10 cellular contexts compared by ENCODE assay signal in genomic region chr7:64946772-64947171, GRCh38. TPM values are rescaled to one million over a fixed set of nuclear protein-coding genes. Genes with fewer than 3 reads are reported as not detected.
DNase-seq lines count a peak whose midpoint lies in the region; TF ChIP-seq lines count a peak whose summit lies in the region.
"Had no signal": no experiment of that assay in that cellular context is flagged by ENCODE, and none has a peak within 500 bp of the region (broad histone marks: within the 10 kb centered on the region; RNA-seq: fewer than 3 reads in every experiment).

No MANE protein-coding gene starts in this region.

- H3K9me2 ChIP-seq in OCI-LY7 (ENCODE audit: insufficient read depth, low read length), result no peaks in the 10 kb centered on the region

- WGBS in sigmoid colon, 2 donors, result 30 to 38% methylated on average over 5 of the region's 5 CpGs

- H3K79me2 ChIP-seq in OCI-LY7 (ENCODE audit: insufficient read depth, low read depth, low read length) (no peaks in the 10 kb centered on the region), fibroblast of lung (ENCODE audit: control insufficient read depth, insufficient read depth, low read length) (no peaks in the 10 kb centered on the region)

- H3K36me3 Mint-ChIP-seq in activated T-helper 1 cell treated with anti-CD3 and anti-CD28 coated beads, Interleukin-12 subunit alpha, Interleukin-12 subunit beta, Interleukin-2, Interleukin-4 antibody, amounts not matched to agents 30 ng/mL and 10 ng/mL and 1 ng/mL, durations not matched to agents 14 hours and 24 hours and 36 hours (ENCODE audit: low read depth), result no peaks in the 10 kb centered on the region
- H3K36me3 Mint-ChIP-seq: IgD-negative memory B cell had no signal

- peak; percentile 34 for DNase-seq in NCI-H2227 (lab: John Stamatoyannopoulos, UW; ENCODE audit: unreplicated experiment)
- no peak for DNase-seq in NCI-H2227 treated with DMSO at 0.1 percent for 48 hours (lab: John Stamatoyannopoulos, UW)
- DNase-seq in OCI-LY7 (ENCODE audit: low spot score), result peak; percentile 60
- peak; percentile 4 to 9 for DNase-seq in fibroblast of lung (ENCODE audit: low read depth in 2 of 2)
- DNase-seq in stimulated activated CD4-positive, alpha-beta T cell treated with anti-CD3 and anti-CD28 coated beads, Interleukin-15, amount 100 ng/mL, for 48 hours (ENCODE audit: low read depth in 2 of 2), result peak; percentile 11 to 15
- DNase-seq in activated T-helper 1 cell treated with anti-CD3 and anti-CD28 coated beads, Interleukin-12 subunit alpha, Interleukin-12 subunit beta, Interleukin-2, Interleukin-4 antibody, amounts not matched to agents 30 ng/mL and 10 ng/mL and 1 ng/mL, durations not matched to agents 14 hours and 24 hours and 36 hours (ENCODE audit: low spot score), result no peak
- no peak for DNase-seq in hepatic stellate cell (ENCODE audit: low spot score)
- no peak for DNase-seq in sigmoid colon

- BruUV-seq in OCI-LY7 (replicated peaks; lab: Mats Ljungman, UMichigan), result no TSS peak

- H3K4me1 ChIP-seq in OCI-LY7 (ENCODE audit: insufficient read depth, low read length, poor library complexity, severe bottlenecking), result no peaks in the 10 kb centered on the region
- H3K4me1 ChIP-seq in fibroblast of lung (ENCODE audit: control insufficient read depth, extremely low read depth, insufficient read depth, low read length), result no peaks in the 10 kb centered on the region
- peaks cover 0 to 12% (median 11%) of the 10 kb centered on the region in 4 donors for H3K4me1 ChIP-seq in sigmoid colon

- H3K4me3 Mint-ChIP-seq in activated T-helper 1 cell treated with anti-CD3 and anti-CD28 coated beads, Interleukin-12 subunit alpha, Interleukin-12 subunit beta, Interleukin-2, Interleukin-4 antibody, amounts not matched to agents 30 ng/mL and 10 ng/mL and 1 ng/mL, durations not matched to agents 14 hours and 24 hours and 36 hours, result no peak overlapping the region
- H3K4me3 Mint-ChIP-seq: IgD-negative memory B cell had no signal

- H2AFZ ChIP-seq in OCI-LY7 (ENCODE audit: low read length) (no peak overlapping the region), fibroblast of lung (ENCODE audit: low read length) (no peak overlapping the region)

- POLR2A ChIA-PET in OCI-LY7 (lab: Charles Lee), result interaction anchor here (0.6 kb wide), 1 partner anchor 30 kb away, joined by 3 read pairs; no protein-coding TSS in a partner anchor

- peaks cover 33% of the 10 kb centered on the region for H3K27me3 Mint-ChIP-seq in activated T-helper 1 cell treated with anti-CD3 and anti-CD28 coated beads, Interleukin-12 subunit alpha, Interleukin-12 subunit beta, Interleukin-2, Interleukin-4 antibody, amounts not matched to agents 30 ng/mL and 10 ng/mL and 1 ng/mL, durations not matched to agents 14 hours and 24 hours and 36 hours (ENCODE audit: insufficient read depth)

- H3K27me3 ChIP-seq in fibroblast of lung (ENCODE audit: control insufficient read depth, insufficient read depth, low read length), result peaks cover 9% of the 10 kb centered on the region
- peaks cover 10 to 39% (median 13%) of the 10 kb centered on the region in 3 donors for H3K27me3 ChIP-seq in sigmoid colon
- H3K27me3 ChIP-seq: BLaER1 treated with 17β-estradiol and CSF1 and Interleukin-3, amounts not matched to agents 10 nM and 100 nM had no signal

- H3K36me3 ChIP-seq in OCI-LY7 (ENCODE audit: insufficient read depth, low read length) (no peaks in the 10 kb centered on the region), fibroblast of lung (ENCODE audit: control insufficient read depth, insufficient read depth, low read length) (no peaks in the 10 kb centered on the region), sigmoid colon (no peaks in the 10 kb centered on the region)
- H3K36me3 ChIP-seq: BLaER1 treated with 17β-estradiol and CSF1 and Interleukin-3, amounts not matched to agents 10 nM and 100 nM had no signal

- no peak for TF ChIP-seq EP300 in sigmoid colon (IDR thresholded peaks at IDR 0.05)

- H3K4me3 ChIP-seq in OCI-LY7 (ENCODE audit: low read depth, low read length, poor library complexity, severe bottlenecking) (no peak overlapping the region), fibroblast of lung (replicated peaks in 1 of 4; ENCODE audit: control extremely low read depth in 1 of 4, insufficient read depth in 1 of 4, low read depth in 3 of 4, low read length in 4 of 4) (no peak overlapping the region), sigmoid colon (peak overlapping the region in 1 of 4 donors; percentile 48)
- H3K4me3 ChIP-seq: BLaER1 treated with 17β-estradiol and CSF1 and Interleukin-3, amounts not matched to agents 10 nM and 100 nM had no signal

- H3K27ac ChIP-seq in OCI-LY7 (ENCODE audit: low read depth, low read length, poor library complexity, severe bottlenecking) (no peak overlapping the region), fibroblast of lung (ENCODE audit: insufficient read depth, low read length) (no peak overlapping the region), sigmoid colon (no peak overlapping the region)
- H3K27ac ChIP-seq: BLaER1 treated with 17β-estradiol and CSF1 and Interleukin-3, amounts not matched to agents 10 nM and 100 nM had no signal

- no peak overlapping the region for H3K27ac Mint-ChIP-seq in activated T-helper 1 cell treated with anti-CD3 and anti-CD28 coated beads, Interleukin-12 subunit alpha, Interleukin-12 subunit beta, Interleukin-2, Interleukin-4 antibody, amounts not matched to agents 30 ng/mL and 10 ng/mL and 1 ng/mL, durations not matched to agents 14 hours and 24 hours and 36 hours
- H3K27ac Mint-ChIP-seq: IgD-negative memory B cell had no signal

- H3K9ac ChIP-seq in fibroblast of lung (ENCODE audit: insufficient read depth, low read length), result no peak overlapping the region
- H3K9ac ChIP-seq: BLaER1 treated with 17β-estradiol and CSF1 and Interleukin-3, amounts not matched to agents 10 nM and 100 nM had no signal

- no peak for TF ChIP-seq POLR2A in sigmoid colon (IDR thresholded peaks at IDR 0.05)

- intact Hi-C loops in OCI-LY7 (cut with micrococcal nuclease; ENCODE audit: unreplicated experiment) (no loop called here), sigmoid colon (cut with DNase I) (loop anchor here (5.0 kb wide), 1 partner anchor 356 kb away; no protein-coding TSS in a partner anchor)
- intact Hi-C loops in activated T-helper 1 cell treated with anti-CD3 and anti-CD28 coated beads, Interleukin-12 subunit alpha, Interleukin-12 subunit beta, Interleukin-2, Interleukin-4 antibody, amounts not matched to agents 30 ng/mL and 10 ng/mL and 1 ng/mL, durations not matched to agents 14 hours and 24 hours and 36 hours (cut with micrococcal nuclease), result no loop called here

- no peaks in the 10 kb centered on the region for H3K4me1 Mint-ChIP-seq in activated T-helper 1 cell treated with anti-CD3 and anti-CD28 coated beads, Interleukin-12 subunit alpha, Interleukin-12 subunit beta, Interleukin-2, Interleukin-4 antibody, amounts not matched to agents 30 ng/mL and 10 ng/mL and 1 ng/mL, durations not matched to agents 14 hours and 24 hours and 36 hours (ENCODE audit: low read depth)

- no peaks in the 10 kb centered on the region for H3K9me3 Mint-ChIP-seq in activated T-helper 1 cell treated with anti-CD3 and anti-CD28 coated beads, Interleukin-12 subunit alpha, Interleukin-12 subunit beta, Interleukin-2, Interleukin-4 antibody, amounts not matched to agents 30 ng/mL and 10 ng/mL and 1 ng/mL, durations not matched to agents 14 hours and 24 hours and 36 hours
- H3K9me3 Mint-ChIP-seq: IgD-negative memory B cell had no signal

- H3K9me3 ChIP-seq in OCI-LY7 (ENCODE audit: low read length), result no peaks in the 10 kb centered on the region
- H3K9me3 ChIP-seq in fibroblast of lung (ENCODE audit: control insufficient read depth, insufficient read depth, low read depth, low read length), result no peaks in the 10 kb centered on the region
- H3K9me3 ChIP-seq in sigmoid colon, result no peaks in the 10 kb centered on the region

- no peak overlapping the region for H3K4me2 ChIP-seq in OCI-LY7 (ENCODE audit: low read length)
- no peak overlapping the region for H3K4me2 ChIP-seq in fibroblast of lung (ENCODE audit: extremely low read depth, insufficient read depth, low read length)
- H3K4me2 ChIP-seq: BLaER1 treated with 17β-estradiol and CSF1 and Interleukin-3, amounts not matched to agents 10 nM and 100 nM had no signal

- H4K20me1 ChIP-seq in OCI-LY7 (ENCODE audit: insufficient read depth, low read length), result no peaks in the 10 kb centered on the region
- no peaks in the 10 kb centered on the region for H4K20me1 ChIP-seq in fibroblast of lung (ENCODE audit: control insufficient read depth, extremely low read depth, insufficient read depth, low read length)
- H4K20me1 ChIP-seq: BLaER1 treated with 17β-estradiol and CSF1 and Interleukin-3, amounts not matched to agents 10 nM and 100 nM had no signal

- CTCF ChIA-PET in OCI-LY7 (lab: Charles Lee; ENCODE audit: unreplicated experiment), result no interaction called here

- TF ChIP-seq CTCF in OCI-LY7 (conservative IDR thresholded peaks at IDR 0.05; ENCODE audit: low read length), result peak; percentile 67
- TF ChIP-seq CTCF in fibroblast of lung (conservative IDR thresholded peaks at IDR 0.05 in 1 of 2, IDR thresholded peaks at IDR 0.05 in 1 of 2; ENCODE audit: low read depth in 1 of 2, low read length in 2 of 2), result peak in 1 of 2 donors; percentile 20
- peak in 1 of 4 experiments; percentile 15 for TF ChIP-seq CTCF in sigmoid colon (IDR thresholded peaks at IDR 0.05)

RNA-seq across cellular contexts. Expression of gene ZNF273, which starts 43.7 kb away (rescaled TPM):
- total RNA-seq in OCI-LY7 (2014; rRNA removed; shearing (Covaris generic)), result 19.0 and 22.8 TPM in 2 replicates
- total RNA-seq in OCI-LY7 (2022), result 23.7 and 28.7 TPM in 2 replicates
- 2.1 and 3.1 TPM in 2 replicates for total RNA-seq in fibroblast of lung
- polyA plus RNA-seq in fibroblast of lung, result 2.1 and 2.6 TPM in 2 replicates
- 1.0 and 1.5 TPM in 2 replicates for polyA plus RNA-seq in fibroblast of lung (2012)
- polyA minus RNA-seq in fibroblast of lung (ENCODE audit: low replicate concordance), result 0.74 and 0.90 TPM in 2 replicates
- total RNA-seq in activated T-helper 1 cell treated with anti-CD3 and anti-CD28 coated beads, Interleukin-12 subunit alpha, Interleukin-12 subunit beta, Interleukin-2, Interleukin-4 antibody, amounts not matched to agents 30 ng/mL and 10 ng/mL and 1 ng/mL, durations not matched to agents 14 hours and 24 hours and 36 hours, result 8.5 and 9.3 TPM in 2 replicates
- total RNA-seq in sigmoid colon, result 10 to 100 TPM in 1 of 4 donors, 1 to 10 TPM in 3; 7.5 to 38.2 (median 9.6) TPM
- polyA plus RNA-seq in sigmoid colon, result 1 to 10 TPM; 1.2 to 3.7 (median 1.4) TPM

RNA-seq across cellular contexts. Expression of gene ZNF117, which starts 44.1 kb away (rescaled TPM):
- 15.4 and 19.5 TPM in 2 replicates for total RNA-seq in OCI-LY7 (2014; rRNA removed; shearing (Covaris generic))
- total RNA-seq in OCI-LY7 (2022), result 29.2 and 32.8 TPM in 2 replicates
- total RNA-seq in fibroblast of lung, result 5.6 and 6.3 TPM in 2 replicates
- polyA plus RNA-seq in fibroblast of lung, result 1.8 and 2.8 TPM in 2 replicates
- polyA plus RNA-seq in fibroblast of lung (2012), result 1.3 and 1.9 TPM in 2 replicates
- polyA minus RNA-seq in fibroblast of lung (ENCODE audit: low replicate concordance), result 0.07 and 0.16 TPM in 2 replicates
- 3.1 TPM in 2 replicates for total RNA-seq in activated T-helper 1 cell treated with anti-CD3 and anti-CD28 coated beads, Interleukin-12 subunit alpha, Interleukin-12 subunit beta, Interleukin-2, Interleukin-4 antibody, amounts not matched to agents 30 ng/mL and 10 ng/mL and 1 ng/mL, durations not matched to agents 14 hours and 24 hours and 36 hours
- 10 to 100 TPM in 2 of 4 donors, 1 to 10 TPM in 2; 7.3 to 19.1 (median 9.2) TPM for total RNA-seq in sigmoid colon
- polyA plus RNA-seq in sigmoid colon, result 1 to 10 TPM in 2 of 3 donors, under 1 TPM in 1; 0.69 to 2.2 (median 1.2) TPM

RNA-seq across cellular contexts. Expression of gene ERV3-1, which starts 59.7 kb away (rescaled TPM):
- 24.6 and 34.4 TPM in 2 replicates for total RNA-seq in OCI-LY7 (2014; rRNA removed; shearing (Covaris generic))
- total RNA-seq in OCI-LY7 (2022) (54.3 and 55.5 TPM in 2 replicates), fibroblast of lung (6.2 and 8.8 TPM in 2 replicates), sigmoid colon (10 to 100 TPM in 3 of 4 donors, 1 to 10 TPM in 1; 9.6 to 19.1 (median 14.7) TPM)
- polyA plus RNA-seq in fibroblast of lung (4.2 and 4.3 TPM in 2 replicates), sigmoid colon (1 to 10 TPM in 1 of 3 donors, under 1 TPM in 2; 0.60 to 4.9 (median 0.69) TPM)
- 2.3 and 3.0 TPM in 2 replicates for polyA plus RNA-seq in fibroblast of lung (2012)
- 5.4 and 5.7 TPM in 2 replicates for polyA minus RNA-seq in fibroblast of lung (ENCODE audit: low replicate concordance)
- total RNA-seq in activated T-helper 1 cell treated with anti-CD3 and anti-CD28 coated beads, Interleukin-12 subunit alpha, Interleukin-12 subunit beta, Interleukin-2, Interleukin-4 antibody, amounts not matched to agents 30 ng/mL and 10 ng/mL and 1 ng/mL, durations not matched to agents 14 hours and 24 hours and 36 hours, result 6.7 and 8.7 TPM in 2 replicates

Comparison
In these comparisons a context has a peak if more than half of its experiments do, and no peak if none do; other contexts are left out.
1. DNase-seq: peak in NCI-H2227 (single experiment), OCI-LY7 (single experiment), fibroblast of lung (2 of 2) and stimulated activated CD4-positive, alpha-beta T cell treated with anti-CD3 and anti-CD28 coated beads, Interleukin-15, amount 100 ng/mL, for 48 hours (2 of 2); none in NCI-H2227 treated with DMSO at 0.1 percent for 48 hours (single experiment), activated T-helper 1 cell treated with anti-CD3 and anti-CD28 coated beads, Interleukin-12 subunit alpha, Interleukin-12 subunit beta, Interleukin-2, Interleukin-4 antibody, amounts not matched to agents 30 ng/mL and 10 ng/mL and 1 ng/mL, durations not matched to agents 14 hours and 24 hours and 36 hours (single experiment), hepatic stellate cell (single experiment) and sigmoid colon (single experiment).